8 cellular contexts compared by ENCODE assay signal in the genomic region with DNA sequence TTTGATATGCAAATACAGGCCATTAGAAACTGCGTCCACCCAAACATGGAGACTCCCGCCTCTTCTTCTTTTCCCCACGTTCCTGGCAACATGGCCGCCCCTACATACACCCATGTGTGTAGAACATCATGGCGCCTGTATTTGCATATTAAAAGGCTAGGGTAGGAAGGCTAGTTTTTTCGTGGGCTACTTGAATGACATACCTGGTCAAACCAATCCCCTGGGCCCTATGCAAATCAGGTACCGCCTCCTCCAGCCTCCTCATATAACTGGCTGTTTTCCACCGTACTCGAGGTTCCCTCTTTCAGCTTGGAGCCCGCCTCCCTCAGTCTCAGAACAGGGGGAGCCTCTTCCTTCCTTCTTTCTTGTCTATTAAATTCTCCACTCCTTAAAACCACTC.
DNase-seq lines count a peak whose midpoint lies in the region; ATAC-seq and TF ChIP-seq lines count a peak whose summit lies in the region.

No MANE protein-coding gene starts in this region.

- no peaks in the 10 kb centered on the region for H3K36me3 Mint-ChIP-seq in activated T-cell treated with anti-CD3 and anti-CD28 coated beads, Interleukin-2, amount 50 U/mL, for 24 hours (ENCODE audit: low read depth)

- H3K4me1 ChIP-seq in iPS-15b (ENCODE audit: control insufficient read depth, insufficient read depth, low read length), result peaks cover 4% of the 10 kb centered on the region
- no peaks in the 10 kb centered on the region for H3K4me1 ChIP-seq in tibial artery

- H3K27me3 Mint-ChIP-seq in activated T-cell treated with anti-CD3 and anti-CD28 coated beads, Interleukin-2, amount 50 U/mL, for 24 hours, result peaks cover 41% of the 10 kb centered on the region

- H3K9ac ChIP-seq in iPS-15b (ENCODE audit: low read depth, low read length), result no peak overlapping the region

- intact Hi-C loops in tibial artery (cut with DNase I; ENCODE audit: low total_unique reads), result no loop called here

- no peaks in the 10 kb centered on the region for H3K9me3 ChIP-seq in iPS-15b (ENCODE audit: control insufficient read depth, insufficient read depth, low read length)
- H3K9me3 ChIP-seq in tibial artery, result no peaks in the 10 kb centered on the region

- H3K27ac Mint-ChIP-seq in activated T-cell treated with anti-CD3 and anti-CD28 coated beads, Interleukin-2, amount 50 U/mL, for 24 hours, result no peak overlapping the region

- peak; percentile 15 for DNase-seq in activated T-cell treated with anti-CD3 and anti-CD28 coated beads, Interleukin-2, amount 50 U/mL, for 24 hours
- DNase-seq in activated T-cell treated with anti-CD3 and anti-CD28 coated beads for 4 hours, result no peak
- peak; percentile 97 for DNase-seq in SKM-1 (lab: John Stamatoyannopoulos, UW; ENCODE audit: unreplicated experiment)
- DNase-seq in tibial artery, result peak; percentile 64 to 79
- no peak for DNase-seq in NK-92 (lab: John Stamatoyannopoulos, UW; ENCODE audit: unreplicated experiment)

- H3K4me3 ChIP-seq in iPS-15b (ENCODE audit: low read depth, low read length), result peak overlapping the region; percentile 33
- no peak overlapping the region for H3K4me3 ChIP-seq in tibial artery

- no peaks in the 10 kb centered on the region for H3K36me3 ChIP-seq in iPS-15b (ENCODE audit: control insufficient read depth, insufficient read depth, low read length)
- no peaks in the 10 kb centered on the region for H3K36me3 ChIP-seq in tibial artery

- H3K9me3 Mint-ChIP-seq in activated T-cell treated with anti-CD3 and anti-CD28 coated beads, Interleukin-2, amount 50 U/mL, for 24 hours, result no peaks in the 10 kb centered on the region

- no peaks in the 10 kb centered on the region for H3K27me3 ChIP-seq in iPS-15b (ENCODE audit: control insufficient read depth, insufficient read depth, low read length)
- peaks cover 0 to 5% of the 10 kb centered on the region in 2 donors for H3K27me3 ChIP-seq in tibial artery

- H3K27ac ChIP-seq in tibial artery, result no peak overlapping the region

- TF ChIP-seq CTCF in tibial artery (IDR thresholded peaks at IDR 0.05), result no peak

- no peak for ATAC-seq in SK-N-SH treated with all-trans-retinoic acid at 6 μM for 48 hours
- ATAC-seq in HG02588 (IDR thresholded peaks at IDR 0.05; ENCODE audit: unreplicated experiment), result no peak

- no peak overlapping the region for H3K4me3 Mint-ChIP-seq in activated T-cell treated with anti-CD3 and anti-CD28 coated beads, Interleukin-2, amount 50 U/mL, for 24 hours

- H3K4me1 Mint-ChIP-seq in activated T-cell treated with anti-CD3 and anti-CD28 coated beads, Interleukin-2, amount 50 U/mL, for 24 hours (ENCODE audit: low read depth), result peaks cover 4% of the 10 kb centered on the region

TF ChIP-seq in SK-N-SH treated with all-trans-retinoic acid at 6 μM for 48 hours, 23 proteins besides CTCF, POLR2A, EP300 and RAD21:
- TF ChIP-seq TCF4 (CRISPR knock-in tag; IDR thresholded peaks at IDR 0.05; ENCODE audit: borderline replicate concordance), result no peak
- no peak for TF ChIP-seq BACH2 (CRISPR knock-in tag; IDR thresholded peaks at IDR 0.05; ENCODE audit: borderline replicate concordance)
- no peak for TF ChIP-seq ZNF8 (CRISPR knock-in tag; IDR thresholded peaks at IDR 0.05)
- TF ChIP-seq ZNF70 (CRISPR knock-in tag; IDR thresholded peaks at IDR 0.05), result no peak
- no peak for TF ChIP-seq GLIS3 (CRISPR knock-in tag; IDR thresholded peaks at IDR 0.05)
- TF ChIP-seq PPARA (CRISPR knock-in tag; IDR thresholded peaks at IDR 0.05; ENCODE audit: borderline replicate concordance), result no peak
- TF ChIP-seq RARB (CRISPR knock-in tag; IDR thresholded peaks at IDR 0.05), result no peak
- no peak for TF ChIP-seq TOX (CRISPR knock-in tag; IDR thresholded peaks at IDR 0.05; ENCODE audit: borderline replicate concordance)
- TF ChIP-seq CSDC2 (CRISPR knock-in tag; IDR thresholded peaks at IDR 0.05), result no peak
- no peak for TF ChIP-seq SNAI2 (CRISPR knock-in tag; IDR thresholded peaks at IDR 0.05)
- TF ChIP-seq ESRRG (CRISPR knock-in tag; IDR thresholded peaks at IDR 0.05), result no peak
- TF ChIP-seq ISL1 (CRISPR knock-in tag; IDR thresholded peaks at IDR 0.05), result no peak

Comparison
In these comparisons a context has a peak if more than half of its experiments do, and no peak if none do; other contexts are left out.
1. DNase-seq: peak in activated T-cell treated with anti-CD3 and anti-CD28 coated beads, Interleukin-2, amount 50 U/mL, for 24 hours (single experiment), SKM-1 (single experiment) and tibial artery (2 of 2); none in activated T-cell treated with anti-CD3 and anti-CD28 coated beads for 4 hours (single experiment) and NK-92 (single experiment).